Comparison of ENCODE assay signal across 10 cellular contexts in genomic region chr20:62181808-62182207, GRCh38. TPM values are rescaled to one million over a fixed set of nuclear protein-coding genes. Genes with fewer than 3 reads are reported as not detected.
DNase-seq lines count a peak whose midpoint lies in the region; ATAC-seq and TF ChIP-seq lines count a peak whose summit lies in the region.
"Had no signal": no experiment of that assay in that cellular context is flagged by ENCODE, and none has a peak within 500 bp of the region (broad histone marks: within the 10 kb centered on the region; RNA-seq: fewer than 3 reads in every experiment).

No MANE protein-coding gene starts in this region.

- H3K27me3 ChIP-seq in GM23338 (ENCODE audit: insufficient read depth): no peaks in the 10 kb centered on the region
- no peaks in the 10 kb centered on the region for H3K27me3 ChIP-seq in psoas muscle (ENCODE audit: insufficient read depth in 3 of 3, low read length in 2 of 3)
- no peaks in the 10 kb centered on the region for H3K27me3 ChIP-seq in thyroid gland

- H3K4me3 Mint-ChIP-seq in GM23338: peak overlapping the region; percentile 93

- H3K36me3 Mint-ChIP-seq in GM23338 (ENCODE audit: low read depth): peaks cover 10% of the 10 kb centered on the region; the same call in 2 of the 3 replicates

- no peak for TF ChIP-seq POLR2A in thyroid gland (IDR thresholded peaks at IDR 0.05)

- peaks cover 9% of the 10 kb centered on the region for H3K27me3 Mint-ChIP-seq in GM23338 (ENCODE audit: insufficient read depth, low read depth, poor library complexity)

- H3F3A ChIP-seq in GM23338 (replicated peaks; ENCODE audit: low read depth): peaks cover 7% of the 10 kb centered on the region

- H2AFZ ChIP-seq in GM23338: no peak overlapping the region

- no peaks in the 10 kb centered on the region for H3K9me2 ChIP-seq in GM23338 (ENCODE audit: insufficient read depth)

- TF ChIP-seq CTCF in GM23338 (conservative IDR thresholded peaks at IDR 0.05; ENCODE audit: low read depth in 2 of 2) (no peak), epithelial cell of esophagus (IDR thresholded peaks at IDR 0.05; ENCODE audit: insufficient read depth, low read depth, low read length, missing control alignments) (no peak), psoas muscle (IDR thresholded peaks at IDR 0.05) (no peak), thyroid gland (IDR thresholded peaks at IDR 0.05) (no peak)

- peaks cover 14% of the 10 kb centered on the region for H3K4me1 Mint-ChIP-seq in GM23338

- no peak for DNase-seq in GM23338 (ENCODE audit: low spot score)
- DNase-seq in OCI-M1 (lab: John Stamatoyannopoulos, UW): peak; percentile 32
- DNase-seq in epithelial cell of esophagus (ENCODE audit: low read depth): no peak
- no peak for DNase-seq in psoas muscle
- no peak for DNase-seq in thyroid gland
- no peak for DNase-seq in nucleus accumbens (lab: John Stamatoyannopoulos, UW)
- no peak for DNase-seq in activated CD4-positive, alpha-beta T cell treated with anti-CD3 and anti-CD28 coated beads, Interleukin-2, amount 50 U/mL, for 48 hours

- H3K9me3 ChIP-seq in psoas muscle (no peaks in the 10 kb centered on the region), thyroid gland (no peaks in the 10 kb centered on the region)

- ATAC-seq in GM23338 (no peak), psoas muscle (no peak), GM21529 (IDR thresholded peaks at IDR 0.05; ENCODE audit: unreplicated experiment) (no peak)

- 88 to 93% (median 92%) methylated on average over 2 of the region's 2 CpGs for WGBS in psoas muscle, 3 donors
- 94 to 97% methylated on average over 2 of the region's 2 CpGs for WGBS in thyroid gland, 2 donors

- H3K27ac Mint-ChIP-seq in GM23338: peak overlapping the region; percentile 89

- intact Hi-C loops in psoas muscle (cut with DNase I): loop anchor here (2.0 to 10.0 kb wide), 2 partner anchors 39 to 203 kb away; partner anchors contain the start of genes RPS21 (in 2 of the 2), PSMA7 (in 1 of the 2) and SS18L1 (in 1 of the 2)
- intact Hi-C loops in thyroid gland (cut with DNase I): no loop called here

- peaks cover 7% of the 10 kb centered on the region; the same call in 1 of the 2 replicates for H3K4me1 ChIP-seq in GM23338 (ENCODE audit: insufficient read depth)
- H3K4me1 ChIP-seq in psoas muscle: peaks cover 13% of the 10 kb centered on the region
- peaks cover 7 to 17% of the 10 kb centered on the region in 2 donors for H3K4me1 ChIP-seq in thyroid gland

- H4K20me1 ChIP-seq in GM23338 (replicated peaks; ENCODE audit: insufficient read depth): no peaks in the 10 kb centered on the region

- peak overlapping the region; percentile 95 for H3K4me2 ChIP-seq in GM23338

- peaks cover 28% of the 10 kb centered on the region for H3K79me2 ChIP-seq in GM23338 (replicated peaks; ENCODE audit: insufficient read depth)

- H3K9me3 Mint-ChIP-seq in GM23338: no peaks in the 10 kb centered on the region; the same call in 2 of the 3 replicates

- H3K4me3 ChIP-seq in GM23338 (peak overlapping the region; percentile 100), epithelial cell of esophagus (ENCODE audit: low read length) (peak overlapping the region; percentile 94), psoas muscle (peak overlapping the region; percentile 95), thyroid gland (replicated peaks in 1 of 3) (no peak overlapping the region)

- peak overlapping the region; percentile 93 for H3K27ac ChIP-seq in GM23338 (ENCODE audit: low read depth)
- H3K27ac ChIP-seq in psoas muscle: peak overlapping the region; percentile 96
- H3K27ac ChIP-seq in thyroid gland: peak overlapping the region in 1 of 3 donors; percentile 87

- H3K36me3 ChIP-seq in GM23338 (ENCODE audit: insufficient read depth) (no peaks in the 10 kb centered on the region), psoas muscle (ENCODE audit: insufficient read depth in 1 of 2, low read depth in 1 of 2) (peaks cover 0 to 39% of the 10 kb centered on the region in 2 donors), thyroid gland (peaks cover 6 to 8% of the 10 kb centered on the region in 2 donors)

TF ChIP-seq in GM23338, 12 proteins besides CTCF, POLR2A, EP300 and RAD21:
- no peak for TF ChIP-seq EZH2phosphoT487 (IDR thresholded peaks at IDR 0.05; ENCODE audit: unreplicated experiment)
- TF ChIP-seq ETS1 (IDR thresholded peaks at IDR 0.05): no peak
- no peak for TF ChIP-seq EZH2 (IDR thresholded peaks at IDR 0.05; ENCODE audit: low read depth, unreplicated experiment)
- no peak for TF ChIP-seq NANOG (IDR thresholded peaks at IDR 0.05; ENCODE audit: borderline replicate concordance)

RNA-seq across cellular contexts. Expression of gene MTG2, which starts 1.0 kb away (rescaled TPM):
- total RNA-seq in GM23338 (2014; rRNA removed; shearing (Covaris generic)): 11.3 and 13.6 TPM in 2 replicates
- 11.7 and 15.4 TPM in 2 replicates for polyA plus RNA-seq in GM23338 (2016; fragmentation: Nextera tagmentation; extraction: Ambion mirVana)
- total RNA-seq in psoas muscle: 10 to 100 TPM; 29.5 to 56.5 (median 39.6) TPM
- 10 to 100 TPM; 25.0 to 56.2 (median 46.7) TPM for polyA plus RNA-seq in psoas muscle
- 10 to 100 TPM; 21.6 to 38.2 (median 33.4) TPM for total RNA-seq in thyroid gland

RNA-seq across cellular contexts. Expression of gene SS18L1, which starts 38.2 kb away (rescaled TPM):
- total RNA-seq in GM23338 (2014; rRNA removed; shearing (Covaris generic)): 24.6 and 32.6 TPM in 2 replicates
- polyA plus RNA-seq in GM23338 (2016; fragmentation: Nextera tagmentation; extraction: Ambion mirVana) (6.5 and 7.3 TPM in 2 replicates), psoas muscle (10 to 100 TPM; 10.1 to 12.7 (median 10.3) TPM)
- total RNA-seq in psoas muscle (10 to 100 TPM; 10.2 to 18.0 (median 13.2) TPM), thyroid gland (10 to 100 TPM; 12.2 to 22.0 (median 15.2) TPM)

RNA-seq across cellular contexts. Expression of gene HRH3, which starts 38.3 kb away (rescaled TPM):
- 2.9 and 5.2 TPM in 2 replicates for total RNA-seq in GM23338 (2014; rRNA removed; shearing (Covaris generic))
- polyA plus RNA-seq in GM23338 (2016; fragmentation: Nextera tagmentation; extraction: Ambion mirVana): 1.5 and 2.0 TPM in 2 replicates
- not detected for total RNA-seq in psoas muscle
- polyA plus RNA-seq in psoas muscle: under 1 TPM in 1 of 3 donors, not detected in 2; 0.03 TPM
- total RNA-seq in thyroid gland: not detected
- total RNA-seq: M059J, renal cortical epithelial cell had no signal

RNA-seq across cellular contexts. Expression of gene PSMA7, which starts 38.6 kb away (rescaled TPM):
- 357 and 427 TPM in 2 replicates for total RNA-seq in GM23338 (2014; rRNA removed; shearing (Covaris generic))
- polyA plus RNA-seq in GM23338 (2016; fragmentation: Nextera tagmentation; extraction: Ambion mirVana) (610 and 628 TPM in 2 replicates), psoas muscle (1,000 to 10,000 TPM in 1 of 3 donors, 100 to 1,000 TPM in 2; 652 to 1,146 (median 986) TPM)
- total RNA-seq in psoas muscle (100 to 1,000 TPM; 307 to 499 (median 459) TPM), thyroid gland (100 to 1,000 TPM; 213 to 288 (median 261) TPM)

RNA-seq across cellular contexts. Expression of gene OSBPL2, which starts 56.5 kb away (rescaled TPM):
- 24.2 and 31.2 TPM in 2 replicates for total RNA-seq in GM23338 (2014; rRNA removed; shearing (Covaris generic))
- polyA plus RNA-seq in GM23338 (2016; fragmentation: Nextera tagmentation; extraction: Ambion mirVana) (16.6 and 19.4 TPM in 2 replicates), psoas muscle (10 to 100 TPM in 2 of 3 donors, 1 to 10 TPM in 1; 9.6 to 22.8 (median 11.4) TPM)
- total RNA-seq in psoas muscle (10 to 100 TPM; 19.8 to 30.9 (median 24.8) TPM), thyroid gland (10 to 100 TPM; 46.9 to 60.8 (median 50.8) TPM)

Comparison
In these comparisons a context has a peak if more than half of its experiments do, and no peak if none do; other contexts are left out.
1. H3K4me3 ChIP-seq: peak in GM23338 (single experiment), epithelial cell of esophagus (single experiment) and psoas muscle (single experiment); none in thyroid gland (0 of 3).